In genomic region chr20:53794529-53795115, GRCh38 we compare ENCODE assay signal across 1 cellular context.
TF ChIP-seq lines count a peak whose summit lies in the region.

No MANE protein-coding gene starts in this region.

TF ChIP-seq in GM23338, 12 proteins besides CTCF, POLR2A, EP300 and RAD21:
- TF ChIP-seq ZNF462 (CRISPR knock-in tag; IDR thresholded peaks at IDR 0.05) = no peak
- no peak for TF ChIP-seq NANOG (IDR thresholded peaks at IDR 0.05; ENCODE audit: borderline replicate concordance)
- no peak for TF ChIP-seq POLR2AphosphoS5 (IDR thresholded peaks at IDR 0.05; ENCODE audit: low read depth)
- TF ChIP-seq CREB1 (CRISPR knock-in tag; IDR thresholded peaks at IDR 0.05; ENCODE audit: low read depth) = no peak
- no peak for TF ChIP-seq EZH2 (IDR thresholded peaks at IDR 0.05; ENCODE audit: low read depth, unreplicated experiment)
- TF ChIP-seq STAT1 (IDR thresholded peaks at IDR 0.05; ENCODE audit: unreplicated experiment) = no peak
- no peak for TF ChIP-seq JUNB (IDR thresholded peaks at IDR 0.05; ENCODE audit: unreplicated experiment)
